In the genomic region with DNA sequence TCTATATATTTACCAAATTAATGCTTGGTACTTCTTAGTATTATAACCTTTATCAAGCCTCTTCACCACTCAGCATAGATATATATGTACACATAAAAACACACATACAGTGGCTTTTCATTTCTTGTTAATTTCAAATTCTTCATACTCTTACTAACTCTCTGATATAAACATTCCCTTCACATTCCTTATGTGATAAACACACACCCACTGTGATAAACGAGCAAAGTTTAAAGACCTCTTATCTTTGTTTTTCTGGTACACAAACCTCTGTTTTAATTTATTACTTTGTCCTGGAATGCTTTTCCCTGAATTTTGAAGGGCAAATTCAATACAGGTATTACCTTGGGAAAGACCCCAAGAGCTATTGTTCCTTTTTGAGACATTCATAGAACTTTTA, we compare ENCODE assay signal across 25 cellular contexts.
"Had no signal": no experiment of that assay in that cellular context is flagged by ENCODE, and none has a peak within 500 bp of the region (broad histone marks: within the 10 kb centered on the region; RNA-seq: fewer than 3 reads in every experiment).

No MANE protein-coding gene starts in this region.

- DNase-seq: stimulated activated CD4-positive, alpha-beta T cell treated with anti-CD3 and anti-CD28 coated beads, Interleukin-2, amount 100 ng/mL, for 48 hours; stimulated activated CD4-positive, alpha-beta T cell treated with anti-CD3 and anti-CD28 coated beads, Interleukin-4, amount 100 ng/mL, for 1 hour; stimulated activated CD4-positive, alpha-beta T cell treated with anti-CD3 and anti-CD28 coated beads, Interleukin-4, amount 100 ng/mL, for 24 hours; stimulated activated CD4-positive, alpha-beta T cell treated with anti-CD3 and anti-CD28 coated beads, Interleukin-4, amount 100 ng/mL, for 4 hours; stimulated activated CD8-positive, alpha-beta memory T cell treated with anti-CD3 and anti-CD28 coated beads, Interleukin-4, amount 100 ng/mL, for 48 hours; stimulated activated naive B cell treated with anti-CD40 and anti-IgM and Interleukin-4, amounts not matched to agents 10 μg/mL and 1 μg/mL and 100 μg/mL, for 72 hours; stimulated activated naive CD4-positive, alpha-beta T cell; stimulated activated naive CD4-positive, alpha-beta T cell treated with Interleukin-2 at 50 U/mL for 16 hours; stimulated activated naive CD8-positive, alpha-beta T cell treated with anti-CD3 and anti-CD28 coated beads, Interleukin-15, amount 100 ng/mL, for 72 hours; stimulated activated naive CD8-positive, alpha-beta T cell treated with anti-CD3 and anti-CD28 coated beads, Interleukin-15, Interleukin-2, amounts not matched to agents 100 U/mL and 50 U/mL, for 24 hours; stomach; substantia nigra; testis; thyroid gland; tibial artery; transverse colon; trophoblast cell; upper lobe of left lung; upper lobe of right lung; uterus had no signal

- H3K27ac ChIP-seq: stomach, suprapubic skin, testis, thoracic aorta, thyroid gland, tibial artery, tibial nerve, transverse colon, upper lobe of left lung, upper lobe of right lung, uterus, vagina had no signal

- FAIRE-seq: urothelium cell line had no signal

- H3K4me1 ChIP-seq: stomach, suprapubic skin, testis, thyroid gland, tibial artery, tibial nerve, transverse colon, upper lobe of left lung, upper lobe of right lung, uterus, vagina had no signal

- H3K4me3 ChIP-seq: stomach, suprapubic skin, testis, thoracic aorta, thyroid gland, tibial artery, tibial nerve, transverse colon, upper lobe of left lung, upper lobe of right lung, uterus, vagina had no signal

- H3K9me3 ChIP-seq: stomach, suprapubic skin, testis, thoracic aorta, thyroid gland, tibial artery, tibial nerve, transverse colon, upper lobe of left lung, upper lobe of right lung, uterus, vagina had no signal

- H3K36me3 ChIP-seq: stomach, suprapubic skin, thoracic aorta, thyroid gland, tibial artery, tibial nerve, transverse colon, upper lobe of left lung, upper lobe of right lung, uterus, vagina had no signal

- H3K27me3 ChIP-seq: stomach, suprapubic skin, testis, thyroid gland, tibial artery, tibial nerve, transverse colon, upper lobe of left lung, upper lobe of right lung, uterus, vagina had no signal
